Comparison of ENCODE assay signal across 1 cellular context in genomic region chr2:151975460-151976414, GRCh38.
TF ChIP-seq lines count a peak whose summit lies in the region.

No MANE protein-coding gene starts in this region.

TF ChIP-seq in HepG2, 621 proteins besides CTCF, POLR2A, EP300 and RAD21 (continued from another document):
- no peak for TF ChIP-seq NCOA1 (CRISPR knock-in tag; IDR thresholded peaks at IDR 0.05)
- 0 out of 2 replicates have a peak, but pooled peaks have one; percentile 55 for TF ChIP-seq ARNTL (CRISPR knock-in tag; IDR thresholded peaks at IDR 0.05)
- TF ChIP-seq EED (CRISPR knock-in tag; IDR thresholded peaks at IDR 0.05) = no peak
- TF ChIP-seq SPEN (CRISPR knock-in tag; IDR thresholded peaks at IDR 0.05; ENCODE audit: low read depth) = peak; percentile 20; the same call in 1 of the 2 replicates
- TF ChIP-seq PHF21A (CRISPR knock-in tag; IDR thresholded peaks at IDR 0.05) = 0 out of 2 replicates have a peak, but pooled peaks have one; percentile 23
- TF ChIP-seq ZNF546 (CRISPR knock-in tag; conservative IDR thresholded peaks at IDR 0.05) = no peak
- TF ChIP-seq MBNL3 (CRISPR knock-in tag; conservative IDR thresholded peaks at IDR 0.05) = no peak
- 0 out of 2 replicates have a peak, but pooled peaks have one; percentile 10 for TF ChIP-seq ZNF644 (CRISPR knock-in tag; IDR thresholded peaks at IDR 0.05; ENCODE audit: low read depth)
- no peak for TF ChIP-seq ZMYM2 (CRISPR knock-in tag; IDR thresholded peaks at IDR 0.05)
- TF ChIP-seq NONO (IDR thresholded peaks at IDR 0.05) = no peak
- peak; percentile 41; the same call in 1 of the 2 replicates for TF ChIP-seq NONO (CRISPR knock-in tag; conservative IDR thresholded peaks at IDR 0.05)
- no peak for TF ChIP-seq ZFP36 (IDR thresholded peaks at IDR 0.05; ENCODE audit: borderline replicate concordance, low read depth, low read length, partially characterized antibody)
- no peak for TF ChIP-seq HMGXB3 (CRISPR knock-in tag; IDR thresholded peaks at IDR 0.05; ENCODE audit: borderline replicate concordance)
- no peak for TF ChIP-seq HNF1B (CRISPR knock-in tag; IDR thresholded peaks at IDR 0.05)
- TF ChIP-seq TCF7 (IDR thresholded peaks at IDR 0.05; ENCODE audit: low read depth) = peak; percentile 73
